In the genomic region with DNA sequence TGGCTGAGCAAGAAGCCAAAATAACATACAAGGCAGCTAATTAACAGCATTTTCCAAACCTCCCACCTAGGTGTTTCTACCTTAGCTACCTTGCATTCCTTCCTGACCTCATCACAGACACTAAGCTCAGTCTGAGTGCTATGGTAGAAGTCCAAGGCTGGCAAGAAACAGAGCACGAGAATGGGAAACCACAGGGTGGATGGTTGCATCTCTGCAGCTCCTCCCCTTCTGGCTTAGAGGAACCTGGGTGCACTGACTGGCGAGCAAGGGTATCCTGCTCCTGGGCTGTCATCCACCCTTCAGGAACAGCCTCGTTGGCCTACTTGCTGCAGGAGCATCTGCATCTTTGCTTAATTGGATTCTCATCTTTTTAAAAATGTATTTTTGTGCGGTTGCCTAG, we compare ENCODE assay signal across 14 cellular contexts.
"Had no signal": no experiment of that assay in that cellular context is flagged by ENCODE, and none has a peak within 500 bp of the region (broad histone marks: within the 10 kb centered on the region; RNA-seq: fewer than 3 reads in every experiment).

No MANE protein-coding gene starts in this region.

- H3K4me1 ChIP-seq: foreskin keratinocyte, prostate gland had no signal

- H3K27me3 Mint-ChIP-seq: central memory CD8-positive, alpha-beta T cell; stimulated activated naive CD8-positive, alpha-beta T cell treated with anti-CD3 and anti-CD28 coated beads, Interleukin-15, Interleukin-2, amounts not matched to agents 100 ng/mL and 50 ng/mL, for 24 hours had no signal

- H3K27me3 ChIP-seq: foreskin keratinocyte had no signal

- H3K36me3 ChIP-seq: prostate gland had no signal

- H3K36me3 Mint-ChIP-seq: activated naive CD8-positive, alpha-beta T cell treated with anti-CD3 and anti-CD28 coated beads for 36 hours; brain; immature natural killer cell; type B pancreatic cell had no signal

- H3K9me3 ChIP-seq: prostate gland had no signal

- H3K27ac ChIP-seq: foreskin keratinocyte, prostate gland had no signal

- H3K9me3 Mint-ChIP-seq: activated naive CD8-positive, alpha-beta T cell treated with anti-CD3 and anti-CD28 coated beads for 36 hours; immature natural killer cell; nephron progenitor cell; stimulated activated naive CD8-positive, alpha-beta T cell treated with anti-CD3 and anti-CD28 coated beads, Interleukin-15, Interleukin-2, amounts not matched to agents 100 ng/mL and 50 ng/mL, for 24 hours; type B pancreatic cell had no signal

- H3K4me3 ChIP-seq: prostate gland had no signal

- H3K27ac Mint-ChIP-seq: activated naive CD8-positive, alpha-beta T cell treated with anti-CD3 and anti-CD28 coated beads for 36 hours; immature natural killer cell; nephron progenitor cell; stimulated activated naive CD8-positive, alpha-beta T cell treated with anti-CD3 and anti-CD28 coated beads, Interleukin-15, Interleukin-2, amounts not matched to agents 100 ng/mL and 50 ng/mL, for 24 hours; type B pancreatic cell had no signal

- H3K4me1 Mint-ChIP-seq: activated naive CD8-positive, alpha-beta T cell treated with anti-CD3 and anti-CD28 coated beads for 36 hours; central memory CD8-positive, alpha-beta T cell; immature natural killer cell had no signal

- DNase-seq: activated CD4-positive, alpha-beta T cell treated with anti-CD3 and anti-CD28 coated beads, Interleukin-2, amount 50 U/mL, for 1 hour; activated CD8-positive, alpha-beta memory T cell treated with anti-CD3 and anti-CD28 coated beads for 24 hours; activated naive CD8-positive, alpha-beta T cell treated with anti-CD3 and anti-CD28 coated beads for 36 hours; cortex of kidney; effector memory CD4-positive, alpha-beta T cell had no signal

- ATAC-seq: activated CD4-positive, CD25-positive, alpha-beta regulatory T cell treated with anti-CD3 and anti-CD28 coated beads, Interleukin-2, amount 50 U/mL, for 24 hours had no signal

- H3K4me3 Mint-ChIP-seq: activated naive CD8-positive, alpha-beta T cell treated with anti-CD3 and anti-CD28 coated beads for 36 hours; brain; central memory CD8-positive, alpha-beta T cell; immature natural killer cell; nephron progenitor cell; stimulated activated naive CD8-positive, alpha-beta T cell treated with anti-CD3 and anti-CD28 coated beads, Interleukin-15, Interleukin-2, amounts not matched to agents 100 ng/mL and 50 ng/mL, for 24 hours; type B pancreatic cell had no signal
